In the genomic region with DNA sequence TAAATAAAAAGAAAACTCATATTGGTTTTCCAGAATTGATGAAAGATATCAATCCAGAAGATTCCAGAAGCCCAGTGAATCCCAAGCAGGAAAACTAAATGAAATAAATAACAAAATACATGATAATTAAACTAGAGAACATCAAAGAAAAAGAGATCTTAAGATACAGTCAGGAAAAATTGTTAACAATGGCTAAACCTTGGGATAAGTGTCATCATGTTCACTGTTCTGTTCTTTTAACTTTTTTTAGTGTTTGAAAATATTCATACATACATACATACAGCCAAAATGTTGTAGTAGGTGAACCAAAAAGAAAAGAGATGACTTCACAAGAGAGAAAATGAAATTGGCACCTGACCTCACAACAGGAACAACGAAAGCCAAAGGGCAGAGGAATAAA, we compare ENCODE assay signal across 27 cellular contexts.
A peak's percentile ranks its signal among the peaks of the same experiment; 100 is the strongest.
DNase-seq lines count a peak whose midpoint lies in the region; ATAC-seq lines count a peak whose summit lies in the region.
"Had no signal": no experiment of that assay in that cellular context is flagged by ENCODE, and none has a peak within 500 bp of the region (broad histone marks: within the 10 kb centered on the region; RNA-seq: fewer than 3 reads in every experiment).

No MANE protein-coding gene starts in this region.

- peak overlapping the region; percentile 17 for H3K27ac Mint-ChIP-seq in activated naive CD4-positive, alpha-beta T cell treated with anti-CD3 and anti-CD28 coated beads, Interleukin-2, amount 50 U/mL, for 24 hours
- H3K27ac Mint-ChIP-seq: B cell; CD14-positive monocyte; CD4-positive, alpha-beta memory T cell; CD4-positive, alpha-beta T cell; CD4-positive, CD25-positive, alpha-beta regulatory T cell; CD8-positive, alpha-beta memory T cell; CD8-positive, alpha-beta T cell had no signal

- peaks cover 4% of the 10 kb centered on the region for H3K27me3 Mint-ChIP-seq in activated naive CD4-positive, alpha-beta T cell treated with anti-CD3 and anti-CD28 coated beads, Interleukin-2, amount 50 U/mL, for 24 hours
- H3K27me3 Mint-ChIP-seq: CD4-positive, CD25-positive, alpha-beta regulatory T cell; CD8-positive, alpha-beta memory T cell had no signal

- no peak overlapping the region for H3K4me3 Mint-ChIP-seq in activated naive CD4-positive, alpha-beta T cell treated with anti-CD3 and anti-CD28 coated beads, Interleukin-2, amount 50 U/mL, for 24 hours
- H3K4me3 Mint-ChIP-seq: B cell; CD14-positive monocyte; CD4-positive, alpha-beta memory T cell; CD4-positive, alpha-beta T cell; CD4-positive, CD25-positive, alpha-beta regulatory T cell; CD8-positive, alpha-beta memory T cell; CD8-positive, alpha-beta T cell had no signal

- H3K4me1 Mint-ChIP-seq in activated naive CD4-positive, alpha-beta T cell treated with anti-CD3 and anti-CD28 coated beads, Interleukin-2, amount 50 U/mL, for 24 hours, result no peaks in the 10 kb centered on the region
- H3K4me1 Mint-ChIP-seq: B cell; CD14-positive monocyte; CD4-positive, alpha-beta memory T cell; CD4-positive, CD25-positive, alpha-beta regulatory T cell; CD8-positive, alpha-beta memory T cell had no signal

- no peak for ATAC-seq in GM21528 (IDR thresholded peaks at IDR 0.05; ENCODE audit: low FRiP score, unreplicated experiment)
- ATAC-seq: A549; CD8-positive, alpha-beta T cell had no signal

- DNase-seq in activated naive CD4-positive, alpha-beta T cell (lab: John Stamatoyannopoulos, UW), result no peak
- DNase-seq in SK-N-DZ (ENCODE audit: low spot score), result peak; percentile 91
- DNase-seq: 8988T; ACHN; AML-193; BE2C; C1 segment of cervical spinal cord; Caco-2; Calu3; CD4-positive, alpha-beta memory T cell; CD4-positive, alpha-beta T cell; CD4-positive, CD25-positive, alpha-beta regulatory T cell; CD8-positive, alpha-beta memory T cell; CD8-positive, alpha-beta T cell; COR-L47; DMS 273 treated with DMSO at 0.1 percent for 48 hours; DMS153; DMS53; DMS79; DMS79 treated with DMSO at 0.1 percent for 48 hours; DND-41; EL had no signal

- H3K36me3 Mint-ChIP-seq in activated naive CD4-positive, alpha-beta T cell treated with anti-CD3 and anti-CD28 coated beads, Interleukin-2, amount 50 U/mL, for 24 hours, result no peaks in the 10 kb centered on the region
- H3K36me3 Mint-ChIP-seq: CD14-positive monocyte; CD4-positive, alpha-beta memory T cell; CD4-positive, CD25-positive, alpha-beta regulatory T cell; CD8-positive, alpha-beta memory T cell; CD8-positive, alpha-beta T cell had no signal

- no peaks in the 10 kb centered on the region for H3K9me3 Mint-ChIP-seq in activated naive CD4-positive, alpha-beta T cell treated with anti-CD3 and anti-CD28 coated beads, Interleukin-2, amount 50 U/mL, for 24 hours
- H3K9me3 Mint-ChIP-seq: CD4-positive, alpha-beta T cell had no signal
